In genomic region chr6:138590796-138591709, GRCh38 we compare ENCODE assay signal across 1 cellular context.
TF ChIP-seq lines count a peak whose summit lies in the region.

No MANE protein-coding gene starts in this region.

TF ChIP-seq in SK-N-SH treated with all-trans-retinoic acid at 6 μM for 48 hours, 23 proteins besides CTCF, POLR2A, EP300 and RAD21 (continued from another document):
- no peak for TF ChIP-seq OSR1 (CRISPR knock-in tag; IDR thresholded peaks at IDR 0.05)
